Comparison of ENCODE assay signal across 16 cellular contexts in the genomic region with DNA sequence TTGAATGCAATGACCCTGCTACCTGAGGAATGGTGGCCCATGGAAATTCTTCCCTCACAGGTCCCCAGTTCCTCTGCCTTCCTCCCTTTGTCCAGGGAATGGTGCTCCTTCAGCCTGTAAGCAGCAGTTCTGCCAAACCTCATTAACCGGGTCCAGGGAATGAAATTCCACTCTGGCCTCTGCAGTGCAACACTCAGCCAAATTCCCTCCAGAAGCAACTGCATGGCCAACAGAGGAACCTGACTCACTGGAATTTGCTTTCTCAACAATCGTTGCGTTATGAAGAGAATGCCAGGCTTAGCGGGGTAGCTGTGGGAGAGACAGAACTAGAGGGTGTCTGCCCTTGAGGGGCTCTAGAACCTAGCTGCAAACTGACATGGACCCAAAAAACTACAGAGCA.
DNase-seq lines count a peak whose midpoint lies in the region; ATAC-seq, FAIRE-seq and TF ChIP-seq lines count a peak whose summit lies in the region.
"Had no signal": no experiment of that assay in that cellular context is flagged by ENCODE, and none has a peak within 500 bp of the region (broad histone marks: within the 10 kb centered on the region; RNA-seq: fewer than 3 reads in every experiment).

No MANE protein-coding gene starts in this region.

- H3K27ac ChIP-seq in effector memory CD4-positive, alpha-beta T cell (ENCODE audit: insufficient read depth, low read length, poor library complexity, severe bottlenecking): no peak overlapping the region
- H3K27ac ChIP-seq: colonic mucosa, KMS-11 had no signal

- no peaks in the 10 kb centered on the region for H3K4me1 ChIP-seq in effector memory CD4-positive, alpha-beta T cell (ENCODE audit: control insufficient read depth, insufficient read depth, low read length, poor library complexity, severe bottlenecking)
- H3K4me1 ChIP-seq: colonic mucosa had no signal

- H3K36me3 ChIP-seq in bronchial epithelial cell (ENCODE audit: control insufficient read depth, insufficient read depth, low read length): no peaks in the 10 kb centered on the region
- no peaks in the 10 kb centered on the region for H3K36me3 ChIP-seq in effector memory CD4-positive, alpha-beta T cell (ENCODE audit: control insufficient read depth, insufficient read depth, low read length)
- H3K36me3 ChIP-seq: colonic mucosa had no signal

- no peaks in the 10 kb centered on the region for H3K9me3 ChIP-seq in T-helper 17 cell (ENCODE audit: control insufficient read depth, low read length, poor library complexity, severe bottlenecking)
- no peaks in the 10 kb centered on the region for H3K9me3 ChIP-seq in effector memory CD4-positive, alpha-beta T cell (ENCODE audit: control insufficient read depth, low read length)
- H3K9me3 ChIP-seq: colonic mucosa had no signal

- ATAC-seq in GM19023 (IDR thresholded peaks at IDR 0.05; ENCODE audit: unreplicated experiment): no peak
- ATAC-seq in T-helper 17 cell: no peak
- ATAC-seq: HCT116 had no signal

- no peak overlapping the region for H3K4me3 Mint-ChIP-seq in T-helper 17 cell
- H3K4me3 Mint-ChIP-seq: activated CD4-positive, alpha-beta memory T cell treated with anti-CD3 and anti-CD28 coated beads for 36 hours; CD8-positive, alpha-beta memory T cell; T-helper 1 cell treated with Interleukin-12 subunit alpha and Interleukin-12 subunit beta and Interleukin-4 antibody, amounts not matched to agents 30 μg/mL and 1 μg/mL, for 36 hours had no signal

- no peak overlapping the region for H3K27ac Mint-ChIP-seq in T-helper 17 cell
- H3K27ac Mint-ChIP-seq: activated CD4-positive, alpha-beta memory T cell treated with anti-CD3 and anti-CD28 coated beads for 36 hours; CD8-positive, alpha-beta memory T cell; T-helper 1 cell treated with Interleukin-12 subunit alpha and Interleukin-12 subunit beta and Interleukin-4 antibody, amounts not matched to agents 30 μg/mL and 1 μg/mL, for 36 hours had no signal

- peaks cover 38% of the 10 kb centered on the region for H3K27me3 Mint-ChIP-seq in T-helper 17 cell

- FAIRE-seq in bronchial epithelial cell (lab: Jason Lieb, UNC): peak; percentile 18

- H3K4me3 ChIP-seq in bronchial epithelial cell (ENCODE audit: low read depth, low read length): no peak overlapping the region
- H3K4me3 ChIP-seq in skeletal muscle cell (ENCODE audit: low read depth, low read length): no peak overlapping the region
- H3K4me3 ChIP-seq in effector memory CD4-positive, alpha-beta T cell (ENCODE audit: insufficient read depth, low read depth, low read length, poor library complexity, severe bottlenecking): no peak overlapping the region
- H3K4me3 ChIP-seq: colonic mucosa had no signal

- H3K27me3 ChIP-seq in bronchial epithelial cell (ENCODE audit: control insufficient read depth, insufficient read depth, low read length): peaks cover 1% of the 10 kb centered on the region
- H3K27me3 ChIP-seq in effector memory CD4-positive, alpha-beta T cell (replicated peaks; ENCODE audit: control insufficient read depth, insufficient read depth, low read length, poor library complexity, severe bottlenecking): no peaks in the 10 kb centered on the region
- H3K27me3 ChIP-seq: colonic mucosa had no signal

- peak; percentile 84 for DNase-seq in GM04503 (ENCODE audit: low read depth)
- DNase-seq in bronchial epithelial cell (ENCODE audit: low read depth): peak; percentile 10
- DNase-seq in iris pigment epithelial cell (ENCODE audit: low read depth): peak; percentile 68
- DNase-seq in skeletal muscle cell (ENCODE audit: low read depth): peak; percentile 70
- no peak for DNase-seq in SKM-1 treated with dmso at 0.1 percent for 144 hours (lab: John Stamatoyannopoulos, UW; ENCODE audit: unreplicated experiment)
- DNase-seq in T-helper 17 cell: no peak
- no peak for DNase-seq in effector memory CD4-positive, alpha-beta T cell
- DNase-seq: activated CD4-positive, alpha-beta memory T cell treated with anti-CD3 and anti-CD28 coated beads for 36 hours; activated gamma-delta T cell treated with Interleukin-2 at 50 U/mL for 16 hours; CD8-positive, alpha-beta memory T cell; colonic mucosa; NCI-H2081 treated with DMSO at 0.1 percent for 48 hours had no signal

- no peak for TF ChIP-seq CTCF in bronchial epithelial cell (IDR thresholded peaks at IDR 0.05; ENCODE audit: insufficient read depth, low read length, severe bottlenecking)

- peaks cover 2% of the 10 kb centered on the region for H3K36me3 Mint-ChIP-seq in T-helper 17 cell (ENCODE audit: low read depth)
- H3K36me3 Mint-ChIP-seq: activated CD4-positive, alpha-beta memory T cell treated with anti-CD3 and anti-CD28 coated beads for 36 hours had no signal

- peaks cover 2% of the 10 kb centered on the region for H3K4me1 Mint-ChIP-seq in T-helper 17 cell
- H3K4me1 Mint-ChIP-seq: CD8-positive, alpha-beta memory T cell had no signal

Comparison
In these comparisons a context has a peak if more than half of its experiments do, and no peak if none do; other contexts are left out.
1. DNase-seq: peak in GM04503 (single experiment), bronchial epithelial cell (single experiment), iris pigment epithelial cell (single experiment) and skeletal muscle cell (single experiment); none in SKM-1 treated with dmso at 0.1 percent for 144 hours (single experiment), T-helper 17 cell (0 of 3) and effector memory CD4-positive, alpha-beta T cell (0 of 3).